1 cellular context compared by ENCODE assay signal in the genomic region with DNA sequence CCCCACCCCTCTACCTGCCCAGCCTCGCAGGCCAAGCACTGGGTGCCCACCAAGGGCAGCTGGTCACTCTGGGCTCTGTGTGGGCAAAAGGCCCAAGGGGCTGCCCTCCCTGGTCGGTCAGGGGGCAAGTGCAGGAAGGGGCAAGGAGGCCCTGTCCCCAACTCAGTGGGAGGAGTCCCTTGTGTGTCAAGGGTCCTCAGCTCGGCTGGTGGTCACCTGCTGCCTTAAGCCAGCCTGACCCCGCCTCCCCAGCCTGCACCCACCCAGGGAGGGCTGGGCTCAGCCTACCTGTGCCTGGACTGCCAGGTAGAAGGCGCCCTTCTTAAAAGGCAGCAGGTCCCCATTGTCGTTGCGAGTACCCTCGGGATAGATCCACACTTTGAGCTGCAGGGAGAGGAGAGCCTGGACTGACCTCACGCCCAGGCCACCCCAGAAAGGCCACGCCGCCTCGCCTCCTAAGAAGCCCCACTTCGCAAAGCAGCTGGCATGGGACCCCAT.
A peak's percentile ranks its signal among the peaks of the same experiment; 100 is the strongest.
TF ChIP-seq lines count a peak whose summit lies in the region.

No MANE protein-coding gene starts in this region.

TF ChIP-seq in HepG2, 621 proteins besides CTCF, POLR2A, EP300 and RAD21:
- TF ChIP-seq GABPA (IDR thresholded peaks at IDR 0.05; ENCODE audit: low read depth, low read length): no peak
- no peak for TF ChIP-seq GABPA (CRISPR knock-in tag; IDR thresholded peaks at IDR 0.05; ENCODE audit: low read depth)
- no peak for TF ChIP-seq JARID2 (CRISPR knock-in tag; IDR thresholded peaks at IDR 0.05; ENCODE audit: insufficient replicate concordance)
- TF ChIP-seq, protein P1, sequence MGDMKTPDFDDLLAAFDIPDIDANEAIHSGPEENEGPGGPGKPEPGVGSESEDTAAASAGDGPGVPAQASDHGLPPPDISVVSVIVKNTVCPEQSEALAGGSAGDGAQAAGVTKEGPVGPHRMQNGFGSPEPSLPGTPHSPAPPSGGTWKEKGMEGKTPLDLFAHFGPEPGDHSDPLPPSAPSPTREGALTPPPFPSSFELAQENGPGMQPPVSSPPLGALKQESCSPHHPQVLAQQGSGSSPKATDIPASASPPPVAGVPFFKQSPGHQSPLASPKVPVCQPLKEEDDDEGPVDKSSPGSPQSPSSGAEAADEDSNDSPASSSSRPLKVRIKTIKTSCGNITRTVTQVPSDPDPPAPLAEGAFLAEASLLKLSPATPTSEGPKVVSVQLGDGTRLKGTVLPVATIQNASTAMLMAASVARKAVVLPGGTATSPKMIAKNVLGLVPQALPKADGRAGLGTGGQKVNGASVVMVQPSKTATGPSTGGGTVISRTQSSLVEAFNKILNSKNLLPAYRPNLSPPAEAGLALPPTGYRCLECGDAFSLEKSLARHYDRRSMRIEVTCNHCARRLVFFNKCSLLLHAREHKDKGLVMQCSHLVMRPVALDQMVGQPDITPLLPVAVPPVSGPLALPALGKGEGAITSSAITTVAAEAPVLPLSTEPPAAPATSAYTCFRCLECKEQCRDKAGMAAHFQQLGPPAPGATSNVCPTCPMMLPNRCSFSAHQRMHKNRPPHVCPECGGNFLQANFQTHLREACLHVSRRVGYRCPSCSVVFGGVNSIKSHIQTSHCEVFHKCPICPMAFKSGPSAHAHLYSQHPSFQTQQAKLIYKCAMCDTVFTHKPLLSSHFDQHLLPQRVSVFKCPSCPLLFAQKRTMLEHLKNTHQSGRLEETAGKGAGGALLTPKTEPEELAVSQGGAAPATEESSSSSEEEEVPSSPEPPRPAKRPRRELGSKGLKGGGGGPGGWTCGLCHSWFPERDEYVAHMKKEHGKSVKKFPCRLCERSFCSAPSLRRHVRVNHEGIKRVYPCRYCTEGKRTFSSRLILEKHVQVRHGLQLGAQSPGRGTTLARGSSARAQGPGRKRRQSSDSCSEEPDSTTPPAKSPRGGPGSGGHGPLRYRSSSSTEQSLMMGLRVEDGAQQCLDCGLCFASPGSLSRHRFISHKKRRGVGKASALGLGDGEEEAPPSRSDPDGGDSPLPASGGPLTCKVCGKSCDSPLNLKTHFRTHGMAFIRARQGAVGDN (CRISPR knock-in tag; IDR thresholded peaks at IDR 0.05): 0 out of 2 replicates have a peak, but pooled peaks have one; percentile 9
- 0 out of 2 replicates have a peak, but pooled peaks have one; percentile 47 for TF ChIP-seq PCBP1 (IDR thresholded peaks at IDR 0.05; ENCODE audit: borderline replicate concordance, low read depth, low read length)
- TF ChIP-seq KAT8 (CRISPR knock-in tag; IDR thresholded peaks at IDR 0.05): no peak
- TF ChIP-seq HNRNPL (IDR thresholded peaks at IDR 0.05; ENCODE audit: low read depth, low read length): 0 out of 2 replicates have a peak, but pooled peaks have one; percentile 35
